ENCODE assay signal across 8 cellular contexts in genomic region chr15:74978503-74978902, GRCh38. TPM values are rescaled to one million over a fixed set of nuclear protein-coding genes. Genes with fewer than 3 reads are reported as not detected.
A peak's percentile ranks its signal among the peaks of the same experiment; 100 is the strongest.
DNase-seq lines count a peak whose midpoint lies in the region; ATAC-seq, FAIRE-seq and TF ChIP-seq lines count a peak whose summit lies in the region.

No MANE protein-coding gene starts in this region.

- H3K4me2 ChIP-seq in A549: no peak overlapping the region
- H3K4me2 ChIP-seq in IMR-90 (ENCODE audit: low read depth, low read length): no peak overlapping the region
- no peak overlapping the region for H3K4me2 ChIP-seq in OCI-LY7 (ENCODE audit: low read length)

- H4K8ac ChIP-seq in IMR-90 (ENCODE audit: low read depth in 2 of 2, low read length in 2 of 2): no peak overlapping the region

- H3K4me1 Mint-ChIP-seq in MCF 10A (ENCODE audit: insufficient read depth, unreplicated experiment): peaks cover under 1% of the 10 kb centered on the region

- peaks cover 12% of the 10 kb centered on the region for H3K27me3 Mint-ChIP-seq in MCF 10A (ENCODE audit: insufficient read depth, unreplicated experiment)

- POLR2A ChIA-PET in A549 (lab: Yijun Ruan, JAX) (interaction anchor here (0.6 to 1.5 kb wide), 3 partner anchors 21 to 223 kb away, joined by 3 to 8 read pairs (median 5); partner anchors contain the start of gene RPP25), IMR-90 (lab: Charles Lee; ENCODE audit: unreplicated experiment) (interaction anchor here (0.5 kb wide), 1 partner anchor 44 kb away, joined by 9 read pairs; no protein-coding TSS in a partner anchor), OCI-LY7 (lab: Charles Lee) (interaction anchor here (0.8 kb wide), 1 partner anchor 94 kb away, joined by 5 read pairs; no protein-coding TSS in a partner anchor), MCF 10A (lab: Yijun Ruan, JAX) (interaction anchor here (0.7 to 2.2 kb wide), 3 partner anchors 17 to 1095 kb away, joined by 3 to 10 read pairs (median 5); partner anchors contain the start of genes RPP25 and SCAMP5)

- no peak overlapping the region for H3K4ac ChIP-seq in IMR-90 (ENCODE audit: low read depth, low read length)

- H2AFZ ChIP-seq in IMR-90 (replicated peaks; ENCODE audit: low read length, poor library complexity) (no peak overlapping the region), OCI-LY7 (ENCODE audit: low read length) (no peak overlapping the region)

- ATAC-seq in A549: peak; percentile 68 to 80; a peak in 4 of 6 replicates
- ATAC-seq in IMR-90 (ENCODE audit: low read depth): peak; percentile 64
- ATAC-seq in HG03097 (IDR thresholded peaks at IDR 0.05; ENCODE audit: low FRiP score, unreplicated experiment): no peak

- H2BK20ac ChIP-seq in IMR-90 (ENCODE audit: low read depth, low read length): no peak overlapping the region

- no peaks in the 10 kb centered on the region for H3K9me3 Mint-ChIP-seq in MCF 10A (ENCODE audit: unreplicated experiment)

- no peaks in the 10 kb centered on the region for H3K9me1 ChIP-seq in IMR-90 (ENCODE audit: insufficient read depth, low read length)

- TF ChIP-seq RAD21 in A549 (conservative IDR thresholded peaks at IDR 0.05 in 1 of 2, IDR thresholded peaks at IDR 0.05 in 1 of 2): no peak
- TF ChIP-seq RAD21 in IMR-90 (IDR thresholded peaks at IDR 0.05; ENCODE audit: low read length): no peak

- no peak for FAIRE-seq in A549 (lab: Jason Lieb, UNC)

- no peak overlapping the region for H3K56ac ChIP-seq in IMR-90 (ENCODE audit: extremely low read depth, insufficient read depth, low read length)

- TF ChIP-seq EP300 in A549 (IDR thresholded peaks at IDR 0.05): no peak

- no peak for DNase-seq in A549 (ENCODE audit: low read depth in 1 of 2, low spot score in 1 of 2)
- DNase-seq in IMR-90: peak; percentile 22
- peak; percentile 25 for DNase-seq in activated T-cell treated with anti-CD3 and anti-CD28 coated beads for 4 hours
- DNase-seq in kidney glomerular epithelial cell (lab: John Stamatoyannopoulos, UW): peak; percentile 32
- no peak for DNase-seq in KG1 (lab: John Stamatoyannopoulos, UW)
- DNase-seq in OCI-LY7 (ENCODE audit: low spot score): no peak
- no peak for DNase-seq in MCF 10A (ENCODE audit: unreplicated experiment)

- no peaks in the 10 kb centered on the region for H3K9me3 ChIP-seq in A549
- no peaks in the 10 kb centered on the region for H3K9me3 ChIP-seq in IMR-90 (ENCODE audit: control insufficient read depth, insufficient read depth, low read length)
- no peaks in the 10 kb centered on the region for H3K9me3 ChIP-seq in OCI-LY7 (ENCODE audit: low read length)

- H4K20me1 ChIP-seq in IMR-90 (ENCODE audit: insufficient read depth, low read length) (no peaks in the 10 kb centered on the region), OCI-LY7 (ENCODE audit: insufficient read depth, low read length) (no peaks in the 10 kb centered on the region)

- no peak overlapping the region for H4K5ac ChIP-seq in IMR-90 (ENCODE audit: low read depth, low read length)

- CTCF ChIA-PET in A549 (lab: Yijun Ruan, JAX) (interaction anchor here (1.0 to 2.1 kb wide), 7 partner anchors 10 to 207 kb away, joined by 3 to 13 read pairs (median 3); partner anchors contain the start of gene SCAMP5), IMR-90 (lab: Yijun Ruan, JAX) (no interaction called here), OCI-LY7 (lab: Charles Lee; ENCODE audit: unreplicated experiment) (interaction anchor here (0.6 kb wide), 1 partner anchor 134 kb away, joined by 13 read pairs; no protein-coding TSS in a partner anchor), MCF 10A (lab: Yijun Ruan, JAX) (interaction anchor here (1.0 kb wide), 1 partner anchor 28 kb away, joined by 3 read pairs; no protein-coding TSS in a partner anchor)

- TF ChIP-seq CTCF in A549 (IDR thresholded peaks at IDR 0.05): no peak
- TF ChIP-seq CTCF in IMR-90 (conservative IDR thresholded peaks at IDR 0.05; ENCODE audit: low read depth, low read length): no peak
- TF ChIP-seq CTCF in OCI-LY7 (conservative IDR thresholded peaks at IDR 0.05; ENCODE audit: low read length): no peak
- TF ChIP-seq CTCF in MCF 10A (IDR thresholded peaks at IDR 0.05; ENCODE audit: unreplicated experiment): no peak

- WGBS in A549 (ENCODE audit: missing lambda C conversion rate): 13% methylated on average over 3 of the region's 3 CpGs
- no CpG with 5 or more reads among the region's 3 CpGs for WGBS in IMR-90 (ENCODE audit: extremely low coverage in 2 of 2, insufficient read length in 1 of 2), 2 experiments

- in situ Hi-C loops in IMR-90 (cut with MboI; ENCODE audit: low sequenced_read_pairs): no loop called here

- H3K36me3 ChIP-seq in IMR-90 (ENCODE audit: control insufficient read depth, insufficient read depth, low read length) (no peaks in the 10 kb centered on the region), OCI-LY7 (ENCODE audit: insufficient read depth, low read length) (no peaks in the 10 kb centered on the region)

- no peak overlapping the region for H3K9ac ChIP-seq in IMR-90 (ENCODE audit: low read depth, low read length)

- no peak overlapping the region for H3K4me3 Mint-ChIP-seq in MCF 10A (ENCODE audit: unreplicated experiment)

- H2AK5ac ChIP-seq in IMR-90 (ENCODE audit: low read depth, low read length): no peak overlapping the region

- peaks cover 7% of the 10 kb centered on the region for H3K27me3 ChIP-seq in IMR-90 (ENCODE audit: control insufficient read depth, insufficient read depth, low read length)

- no peak overlapping the region for H2AK9ac ChIP-seq in IMR-90 (replicated peaks; ENCODE audit: low read depth, low read length, poor library complexity)

- H3K27ac ChIP-seq in A549: no peak overlapping the region
- no peak overlapping the region for H3K27ac ChIP-seq in IMR-90 (ENCODE audit: insufficient read depth, low read length)
- H3K27ac ChIP-seq in OCI-LY7 (ENCODE audit: low read depth, low read length, poor library complexity, severe bottlenecking): no peak overlapping the region

- dilution Hi-C loops in IMR-90 (cut with HindIII; ENCODE audit: low sequenced_read_pairs, unreplicated experiment): no loop called here

- H3K4me1 ChIP-seq in A549 (peaks cover 9% of the 10 kb centered on the region; the same call in 2 of the 3 replicates), IMR-90 (ENCODE audit: control insufficient read depth, insufficient read depth, low read length) (peaks cover 2% of the 10 kb centered on the region; the same call in 1 of the 2 replicates), OCI-LY7 (ENCODE audit: insufficient read depth, low read length, poor library complexity, severe bottlenecking) (no peaks in the 10 kb centered on the region)

- no peak overlapping the region for H3K4me3 ChIP-seq in A549
- no peak overlapping the region for H3K4me3 ChIP-seq in IMR-90 (ENCODE audit: insufficient read depth, low read depth, low read length)
- no peak overlapping the region for H3K4me3 ChIP-seq in OCI-LY7 (ENCODE audit: low read depth, low read length, poor library complexity, severe bottlenecking)

- no peak overlapping the region for H2BK15ac ChIP-seq in IMR-90 (ENCODE audit: low read depth, low read length)

- no peak overlapping the region for H2BK5ac ChIP-seq in IMR-90 (ENCODE audit: low read depth, low read length, poor library complexity, severe bottlenecking)

- H3K18ac ChIP-seq in IMR-90 (ENCODE audit: low read depth, low read length): no peak overlapping the region

- no peak overlapping the region for H3K23ac ChIP-seq in IMR-90 (ENCODE audit: low read depth, low read length)

- H3K9me2 ChIP-seq in OCI-LY7 (ENCODE audit: insufficient read depth, low read length): no peaks in the 10 kb centered on the region

- no peak for TF ChIP-seq POLR2A in A549 (IDR thresholded peaks at IDR 0.05; ENCODE audit: low read length)
- TF ChIP-seq POLR2A in IMR-90 (IDR thresholded peaks at IDR 0.05; ENCODE audit: low read depth, low read length): no peak

- H3K14ac ChIP-seq in IMR-90 (replicated peaks; ENCODE audit: low read depth, low read length): no peak overlapping the region

- no peak overlapping the region for H2BK120ac ChIP-seq in IMR-90 (ENCODE audit: low read depth, low read length)

- no TSS peak for BruUV-seq in IMR-90 (replicated peaks; lab: Mats Ljungman, UMichigan)
- BruUV-seq in OCI-LY7 (replicated peaks; lab: Mats Ljungman, UMichigan): no TSS peak
- no TSS peak for BruUV-seq in MCF 10A (replicated peaks; lab: Mats Ljungman, UMichigan)

- intact Hi-C loops in IMR-90 (cut with micrococcal nuclease) (no loop called here), OCI-LY7 (cut with micrococcal nuclease; ENCODE audit: unreplicated experiment) (no loop called here), MCF 10A (cut with micrococcal nuclease) (no loop called here)

- H3K79me1 ChIP-seq in IMR-90 (ENCODE audit: low read depth in 1 of 2, low read length in 2 of 2): no peaks in the 10 kb centered on the region

- H3K79me2 ChIP-seq in OCI-LY7 (ENCODE audit: insufficient read depth, low read depth, low read length): no peaks in the 10 kb centered on the region

- no peaks in the 10 kb centered on the region for H3K36me3 Mint-ChIP-seq in MCF 10A (ENCODE audit: insufficient read depth, unreplicated experiment)

- H3K27ac Mint-ChIP-seq in MCF 10A (ENCODE audit: low read depth, unreplicated experiment): no peak overlapping the region

- H4K91ac ChIP-seq in IMR-90 (ENCODE audit: insufficient read depth, low read depth, low read length): no peak overlapping the region

RNA-seq across cellular contexts. Expression of gene SCAMP5, which starts 16.9 kb away (rescaled TPM):
- polyA plus RNA-seq in A549 (2011; rRNA removed) (10.5 and 11.8 TPM in 2 replicates), A549 (2017; fragmentation: RNase III; extraction: RNeasy Plus Mini Kit Qiagen cat#74134 plus additional on column Dnase treatment) (13.7 to 16.2 TPM (median 15.0 TPM) in 3 replicates), IMR-90 (2012; rRNA removed) (1.6 and 1.7 TPM in 2 replicates)
- polyA plus RNA-seq in A549 (2012; cell fraction: cytosol; rRNA removed): 11.2 and 15.3 TPM in 2 replicates
- 18.2 and 23.6 TPM in 2 replicates for polyA plus RNA-seq in A549 (2012; cell fraction: nucleus; rRNA removed)
- 14.0 and 17.4 TPM in 2 replicates for polyA minus RNA-seq in A549 (2011; rRNA and poly(A)+ RNA removed)
- total RNA-seq in IMR-90 (2012; rRNA removed) (0.36 and 0.56 TPM in 2 replicates), OCI-LY7 (2022) (43.7 and 51.6 TPM in 2 replicates), MCF 10A (2022) (0.54 and 0.96 TPM in 2 replicates)
- 0.64 and 1.7 TPM in 2 replicates for polyA plus RNA-seq in IMR-90 (2012; cell fraction: cytosol; rRNA removed)
- 5.1 and 5.5 TPM in 2 replicates for polyA plus RNA-seq in IMR-90 (2012; cell fraction: nucleus; rRNA removed; ENCODE audit: low replicate concordance)
- total RNA-seq in OCI-LY7 (2014; rRNA removed; shearing (Covaris generic)): 18.6 and 29.4 TPM in 2 replicates

RNA-seq across cellular contexts. Expression of gene RPP25, which starts 21.9 kb away (rescaled TPM):
- polyA plus RNA-seq in A549 (2011; rRNA removed) (8.8 and 9.3 TPM in 2 replicates), A549 (2017; fragmentation: RNase III; extraction: RNeasy Plus Mini Kit Qiagen cat#74134 plus additional on column Dnase treatment) (12.2 to 13.7 TPM (median 13.0 TPM) in 3 replicates), IMR-90 (2012; rRNA removed) (0.36 and 0.38 TPM in 2 replicates)
- 13.0 and 19.3 TPM in 2 replicates for polyA plus RNA-seq in A549 (2012; cell fraction: cytosol; rRNA removed)
- 11.3 and 14.5 TPM in 2 replicates for polyA plus RNA-seq in A549 (2012; cell fraction: nucleus; rRNA removed)
- polyA minus RNA-seq in A549 (2011; rRNA and poly(A)+ RNA removed): 6.7 and 7.0 TPM in 2 replicates
- total RNA-seq in IMR-90 (2012; rRNA removed) (under 0.01 and 0.18 TPM in 2 replicates), OCI-LY7 (2022) (1.8 and 2.2 TPM in 2 replicates), MCF 10A (2022) (0.17 TPM in 1 of 2 replicates, not detected in the other)
- 0.47 and 0.49 TPM in 2 replicates for polyA plus RNA-seq in IMR-90 (2012; cell fraction: cytosol; rRNA removed)
- 0.19 and 0.23 TPM in 2 replicates for polyA plus RNA-seq in IMR-90 (2012; cell fraction: nucleus; rRNA removed; ENCODE audit: low replicate concordance)
- total RNA-seq in OCI-LY7 (2014; rRNA removed; shearing (Covaris generic)): 2.6 and 3.0 TPM in 2 replicates

RNA-seq across cellular contexts. Expression of gene COX5A, which starts 40.6 kb away (rescaled TPM):
- polyA plus RNA-seq in A549 (2011; rRNA removed): 328 and 391 TPM in 2 replicates
- 388 and 399 TPM in 2 replicates for polyA plus RNA-seq in A549 (2012; cell fraction: cytosol; rRNA removed)
- 232 and 279 TPM in 2 replicates for polyA plus RNA-seq in A549 (2012; cell fraction: nucleus; rRNA removed)
- 478 to 481 TPM (median 481 TPM) in 3 replicates for polyA plus RNA-seq in A549 (2017; fragmentation: RNase III; extraction: RNeasy Plus Mini Kit Qiagen cat#74134 plus additional on column Dnase treatment)
- polyA minus RNA-seq in A549 (2011; rRNA and poly(A)+ RNA removed): 63.2 and 69.8 TPM in 2 replicates
- total RNA-seq in IMR-90 (2012; rRNA removed): 24.7 and 39.8 TPM in 2 replicates
- 135 and 141 TPM in 2 replicates for polyA plus RNA-seq in IMR-90 (2012; rRNA removed)
- polyA plus RNA-seq in IMR-90 (2012; cell fraction: cytosol; rRNA removed): 167 and 235 TPM in 2 replicates
- polyA plus RNA-seq in IMR-90 (2012; cell fraction: nucleus; rRNA removed; ENCODE audit: low replicate concordance): 76.5 and 78.8 TPM in 2 replicates
- 87.2 and 168 TPM in 2 replicates for total RNA-seq in OCI-LY7 (2014; rRNA removed; shearing (Covaris generic))
- 364 and 391 TPM in 2 replicates for total RNA-seq in OCI-LY7 (2022)
- 295 and 339 TPM in 2 replicates for total RNA-seq in MCF 10A (2022)

RNA-seq across cellular contexts. Expression of gene PPCDC, which starts 44.9 kb away (rescaled TPM):
- polyA plus RNA-seq in A549 (2011; rRNA removed): 14.5 and 18.2 TPM in 2 replicates
- polyA plus RNA-seq in A549 (2012; cell fraction: cytosol; rRNA removed): 43.2 and 51.2 TPM in 2 replicates
- 63.8 and 66.7 TPM in 2 replicates for polyA plus RNA-seq in A549 (2012; cell fraction: nucleus; rRNA removed)
- polyA plus RNA-seq in A549 (2017; fragmentation: RNase III; extraction: RNeasy Plus Mini Kit Qiagen cat#74134 plus additional on column Dnase treatment): 18.5 to 19.9 TPM (median 19.9 TPM) in 3 replicates
- polyA minus RNA-seq in A549 (2011; rRNA and poly(A)+ RNA removed): 19.5 and 21.4 TPM in 2 replicates
- 5.6 and 13.3 TPM in 2 replicates for total RNA-seq in IMR-90 (2012; rRNA removed)
- 16.3 and 17.1 TPM in 2 replicates for polyA plus RNA-seq in IMR-90 (2012; rRNA removed)
- polyA plus RNA-seq in IMR-90 (2012; cell fraction: cytosol; rRNA removed): 11.2 and 24.4 TPM in 2 replicates
- 14.8 and 25.5 TPM in 2 replicates for polyA plus RNA-seq in IMR-90 (2012; cell fraction: nucleus; rRNA removed; ENCODE audit: low replicate concordance)
- total RNA-seq in OCI-LY7 (2014; rRNA removed; shearing (Covaris generic)): 32.0 and 44.3 TPM in 2 replicates
- 40.3 and 48.3 TPM in 2 replicates for total RNA-seq in OCI-LY7 (2022)
- 20.3 and 25.1 TPM in 2 replicates for total RNA-seq in MCF 10A (2022)

Comparison
In these comparisons a context has a peak if more than half of its experiments do, and no peak if none do; other contexts are left out.
1. DNase-seq: peak in IMR-90 (single experiment), activated T-cell treated with anti-CD3 and anti-CD28 coated beads for 4 hours (single experiment) and kidney glomerular epithelial cell (single experiment); none in A549 (0 of 2), KG1 (single experiment), OCI-LY7 (single experiment) and MCF 10A (single experiment).
2. RNA of gene SCAMP5, which starts 16.9 kb away (total RNA-seq): 18.6 to 51.6 TPM in OCI-LY7; 0.54 to 0.96 TPM in MCF 10A and 0.36 to 0.56 TPM in IMR-90; every median in the first group is over 10 times any median in the second.